Comparison of ENCODE assay signal across 8 cellular contexts in genomic region chr13:91729859-91730258, GRCh38.
"Had no signal": no experiment of that assay in that cellular context is flagged by ENCODE, and none has a peak within 500 bp of the region (broad histone marks: within the 10 kb centered on the region; RNA-seq: fewer than 3 reads in every experiment).

No MANE protein-coding gene starts in this region.

- FAIRE-seq: G401.6, GM12878, GM12891, GM12892, GM18507, GM19239 had no signal

- H3K4me3 ChIP-seq: GM12878 had no signal

- ATAC-seq: GM12878 had no signal

- DNase-seq: GDM1, GF-D8 had no signal
